In genomic region chr1:103146143-103146542, GRCh38 we compare ENCODE assay signal across 14 cellular contexts. TPM values are rescaled to one million over a fixed set of nuclear protein-coding genes. Genes with fewer than 3 reads are reported as not detected.
"Had no signal": no experiment of that assay in that cellular context is flagged by ENCODE, and none has a peak within 500 bp of the region (broad histone marks: within the 10 kb centered on the region; RNA-seq: fewer than 3 reads in every experiment).

No MANE protein-coding gene starts in this region.

- H3K36me3 ChIP-seq: esophagus muscularis mucosa, heart right ventricle, left lung, right atrium auricular region, tibial artery, uterus had no signal

- H3K27ac ChIP-seq: esophagus muscularis mucosa, heart right ventricle, left lung, right atrium auricular region, tibial artery, uterus had no signal

- H3K9me3 ChIP-seq: esophagus muscularis mucosa, heart right ventricle, left lung, right atrium auricular region, tibial artery, uterus had no signal

- DNase-seq: activated CD4-positive, alpha-beta T cell treated with anti-CD3 and anti-CD28 coated beads, Interleukin-2, amount 50 U/mL, for 4 hours; activated CD4-positive, CD25-positive, alpha-beta regulatory T cell treated with anti-CD3 and anti-CD28 coated beads, Interleukin-2, amount 50 U/mL, for 72 hours; activated effector memory CD4-positive, alpha-beta T cell treated with anti-CD3 and anti-CD28 coated beads, Interleukin-2, amount 50 U/mL, for 16 hours; activated T-cell treated with anti-CD3 and anti-CD28 coated beads, Interleukin-2, amount 50 U/mL, for 24 hours; heart right ventricle; islet precursor cell; left lung; small intestine; tibial artery; uterus had no signal

- H3K27me3 ChIP-seq: esophagus muscularis mucosa, heart right ventricle, left lung, right atrium auricular region, tibial artery, uterus had no signal

- ATAC-seq: heart right ventricle; left lung; stimulated activated memory B cell treated with anti-CD40 and anti-IgM and Interleukin-4, amounts not matched to agents 10 μg/mL and 1 μg/mL and 100 μg/mL, for 72 hours had no signal

- H3K4me3 ChIP-seq: esophagus muscularis mucosa, heart right ventricle, left lung, right atrium auricular region, tibial artery, uterus had no signal

- H3K4me1 ChIP-seq: esophagus muscularis mucosa, heart right ventricle, left lung, right atrium auricular region, tibial artery, uterus had no signal

RNA-seq across cellular contexts. Expression of gene COL11A1, which starts 37.8 kb away (rescaled TPM):
- total RNA-seq: T-helper 2 cell treated with Interferon-gamma antibody and Interleukin-4, amounts not matched to agents 100 ng/mL and 5 ng/mL, for 36 hours had no signal
- polyA plus RNA-seq: heart right ventricle had no signal
